In the genomic region with DNA sequence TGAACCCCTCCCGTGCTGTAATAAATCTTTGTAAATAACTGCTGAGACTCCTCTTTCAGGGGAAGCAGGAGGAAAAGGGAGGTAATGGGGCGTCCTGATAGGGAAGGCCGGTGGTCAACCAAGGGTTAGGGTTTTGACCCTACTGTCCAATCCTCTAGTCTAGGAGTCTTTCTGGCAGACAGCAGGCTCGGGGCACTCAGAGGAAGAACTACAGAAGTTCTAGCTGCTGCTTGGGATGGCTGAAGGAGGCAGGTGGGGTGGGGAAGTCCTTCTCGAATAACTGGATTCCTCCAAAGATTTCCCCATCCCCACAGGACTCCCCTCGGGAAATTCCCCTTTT, we compare ENCODE assay signal across 8 cellular contexts. TPM values are rescaled to one million over a fixed set of nuclear protein-coding genes. Genes with fewer than 3 reads are reported as not detected.
A peak's percentile ranks its signal among the peaks of the same experiment; 100 is the strongest.
DNase-seq lines count a peak whose midpoint lies in the region; ATAC-seq and TF ChIP-seq lines count a peak whose summit lies in the region.

No MANE protein-coding gene starts in this region.

- H3K9me3 Mint-ChIP-seq in CD14-positive monocyte (no peaks in the 10 kb centered on the region), activated B cell treated with CpG ODN at 0.5 μM for 24 hours (no peaks in the 10 kb centered on the region)

- peak overlapping the region in 6 of 7 donors; percentile 86 to 96 (median 90) for H3K27ac Mint-ChIP-seq in CD14-positive monocyte
- peak overlapping the region; percentile 86 for H3K27ac Mint-ChIP-seq in activated B cell treated with CpG ODN at 0.5 μM for 24 hours

- POLR2A ChIA-PET in HEK293 (lab: Yijun Ruan, JAX) (interaction anchor here (2.2 kb wide), 1 partner anchor 10 kb away, joined by 12 read pairs; a partner anchor contains a TSS), activated B cell treated with CpG ODN at 0.5 μM for 24 hours (lab: Charles Lee) (interaction anchor here (2.0 kb wide), 1 partner anchor 52 kb away, joined by 6 read pairs; a partner anchor contains a TSS)

- H3K36me3 Mint-ChIP-seq in CD14-positive monocyte (peaks cover 5 to 15% of the 10 kb centered on the region in 2 donors), activated B cell treated with CpG ODN at 0.5 μM for 24 hours (ENCODE audit: low read depth) (peaks cover 4% of the 10 kb centered on the region)

- CTCF ChIA-PET in HEK293 (lab: Yijun Ruan, JAX), result interaction anchor here (0.5 to 14.6 kb wide), 2 partner anchors 15 to 89 kb away, joined by 3 to 311 read pairs; no protein-coding TSS in a partner anchor
- CTCF ChIA-PET in activated B cell treated with CpG ODN at 0.5 μM for 24 hours (lab: Charles Lee), result interaction anchor here (0.6 to 1.9 kb wide), 4 partner anchors 13 to 89 kb away, joined by 3 to 8 read pairs (median 5); a partner anchor contains a TSS

- H3K27me3 ChIP-seq in iPS-15b (ENCODE audit: control insufficient read depth, insufficient read depth, low read length) (no peaks in the 10 kb centered on the region), subcutaneous abdominal adipose tissue (ENCODE audit: control insufficient read depth in 5 of 5, insufficient read depth in 4 of 5, low read length in 5 of 5) (peaks cover 0 to 1% (median 0%) of the 10 kb centered on the region in 5 donors)

- no peak for TF ChIP-seq CTCF in CD14-positive monocyte (IDR thresholded peaks at IDR 0.05)
- no peak for TF ChIP-seq CTCF in HEK293 (tag by site-specific recombination; IDR thresholded peaks at IDR 0.05)
- no peak for TF ChIP-seq CTCF in activated B cell treated with CpG ODN at 0.5 μM for 24 hours (IDR thresholded peaks at IDR 0.05)

- no peaks in the 10 kb centered on the region for H3K36me3 ChIP-seq in HEK293 (ENCODE audit: control insufficient read depth in 2 of 2, insufficient read depth in 1 of 2, low read length in 2 of 2)
- H3K36me3 ChIP-seq in iPS-15b (ENCODE audit: control insufficient read depth, insufficient read depth, low read length), result no peaks in the 10 kb centered on the region
- peaks cover 0 to 12% (median 0%) of the 10 kb centered on the region in 5 donors for H3K36me3 ChIP-seq in subcutaneous abdominal adipose tissue (ENCODE audit: control insufficient read depth in 5 of 5, insufficient read depth in 5 of 5, low read length in 5 of 5)

- H3K9me3 ChIP-seq in HEK293 (ENCODE audit: control insufficient read depth, insufficient read depth, low read depth, low read length) (no peaks in the 10 kb centered on the region), iPS-15b (ENCODE audit: control insufficient read depth, insufficient read depth, low read length) (no peaks in the 10 kb centered on the region), subcutaneous abdominal adipose tissue (ENCODE audit: control insufficient read depth in 5 of 5, low read length in 5 of 5) (no peaks in the 10 kb centered on the region)

- peak overlapping the region; percentile 88 for H3K4me3 ChIP-seq in HEK293 (ENCODE audit: low read depth, low read length)
- H3K4me3 ChIP-seq in iPS-15b (ENCODE audit: low read depth, low read length), result peak overlapping the region; percentile 85
- H3K4me3 ChIP-seq in subcutaneous abdominal adipose tissue (ENCODE audit: low read depth in 1 of 5, low read length in 5 of 5), result peak overlapping the region; percentile 75 to 96 (median 89)

- H3K4me3 Mint-ChIP-seq in CD14-positive monocyte (peak overlapping the region; percentile 87 to 93), activated B cell treated with CpG ODN at 0.5 μM for 24 hours (peak overlapping the region; percentile 90)

- H3K27me3 Mint-ChIP-seq in CD14-positive monocyte (ENCODE audit: low read depth in 3 of 3) (peaks cover 9 to 13% (median 11%) of the 10 kb centered on the region in 3 donors), activated B cell treated with CpG ODN at 0.5 μM for 24 hours (no peaks in the 10 kb centered on the region)

- H3K9ac ChIP-seq in iPS-15b (ENCODE audit: low read depth, low read length), result no peak overlapping the region
- H3K9ac ChIP-seq in subcutaneous abdominal adipose tissue (ENCODE audit: low read length in 5 of 5), result peak overlapping the region; percentile 84 to 98 (median 92)

- intact Hi-C loops in CD14-positive monocyte (cut with micrococcal nuclease) (loop anchor here (5.0 kb wide), 3 partner anchors 51 to 116 kb away; a partner anchor contains a TSS), activated B cell treated with CpG ODN at 0.5 μM for 24 hours (cut with micrococcal nuclease) (loop anchor here (2.0 to 5.0 kb wide), 3 partner anchors 14 to 346 kb away; a partner anchor contains a TSS)

- H3K4me1 ChIP-seq in HEK293 (ENCODE audit: control insufficient read depth, insufficient read depth, low read length), result peaks cover 25% of the 10 kb centered on the region
- H3K4me1 ChIP-seq in iPS-15b (ENCODE audit: control insufficient read depth, insufficient read depth, low read length), result peaks cover 47% of the 10 kb centered on the region
- peaks cover 19 to 87% (median 76%) of the 10 kb centered on the region in 5 donors for H3K4me1 ChIP-seq in subcutaneous abdominal adipose tissue (ENCODE audit: control insufficient read depth in 5 of 5, insufficient read depth in 5 of 5, low read length in 5 of 5)

- no peak for DNase-seq in CD14-positive monocyte (ENCODE audit: low spot score)
- DNase-seq in activated B cell treated with CpG ODN at 0.5 μM for 24 hours, result no peak
- no peak for DNase-seq in NCI-H1048 (lab: John Stamatoyannopoulos, UW)
- no peak for DNase-seq in cerebellar nuclear complex (lab: John Stamatoyannopoulos, UW)
- no peak for DNase-seq in midbrain (lab: John Stamatoyannopoulos, UW)

- H3K27ac ChIP-seq in HEK293 (ENCODE audit: extremely low read depth, low read depth, low read length) (peak overlapping the region; percentile 76), subcutaneous abdominal adipose tissue (ENCODE audit: low read depth, low read length) (peak overlapping the region; percentile 89)

- ATAC-seq in activated B cell treated with CpG ODN at 0.5 μM for 24 hours (ENCODE audit: low read depth), result peak; percentile 14

- H3K4me1 Mint-ChIP-seq in CD14-positive monocyte, result peaks cover 59% of the 10 kb centered on the region
- H3K4me1 Mint-ChIP-seq in activated B cell treated with CpG ODN at 0.5 μM for 24 hours, result peaks cover 59% of the 10 kb centered on the region

TF ChIP-seq in HEK293, 187 proteins besides CTCF, POLR2A, EP300 and RAD21:
- TF ChIP-seq WT1 (tag by site-specific recombination; IDR thresholded peaks at IDR 0.05), result peak; percentile 45; the same call in 1 of the 2 replicates
- TF ChIP-seq ZNF175 (tag by site-specific recombination; IDR thresholded peaks at IDR 0.05), result no peak

RNA-seq across cellular contexts. Expression of a gene that starts 0.4 kb away (rescaled TPM):
- 10 to 100 TPM; 35.1 to 45.3 TPM for polyA plus RNA-seq in CD14-positive monocyte
- 51.8 and 58.2 TPM in 2 replicates for total RNA-seq in activated B cell treated with CpG ODN at 0.5 μM for 24 hours

RNA-seq across cellular contexts. Expression of a gene that starts 9.8 kb away (rescaled TPM):
- not detected for polyA plus RNA-seq in CD14-positive monocyte
- total RNA-seq in activated B cell treated with CpG ODN at 0.5 μM for 24 hours, result not detected in 2 replicates

RNA-seq across cellular contexts. Expression of a gene that starts 28.6 kb away (rescaled TPM):
- polyA plus RNA-seq in CD14-positive monocyte, result not detected
- 2.1 and 2.3 TPM in 2 replicates for total RNA-seq in activated B cell treated with CpG ODN at 0.5 μM for 24 hours

RNA-seq across cellular contexts. Expression of a gene that starts 28.8 kb away (rescaled TPM):
- polyA plus RNA-seq in CD14-positive monocyte, result not detected
- total RNA-seq in activated B cell treated with CpG ODN at 0.5 μM for 24 hours, result 0.02 TPM in 1 of 2 replicates, not detected in the other

RNA-seq across cellular contexts. Expression of a gene that starts 31.7 kb away (rescaled TPM):
- polyA plus RNA-seq in CD14-positive monocyte, result not detected
- not detected in 2 replicates for total RNA-seq in activated B cell treated with CpG ODN at 0.5 μM for 24 hours
